13 cellular contexts compared by ENCODE assay signal in the genomic region with DNA sequence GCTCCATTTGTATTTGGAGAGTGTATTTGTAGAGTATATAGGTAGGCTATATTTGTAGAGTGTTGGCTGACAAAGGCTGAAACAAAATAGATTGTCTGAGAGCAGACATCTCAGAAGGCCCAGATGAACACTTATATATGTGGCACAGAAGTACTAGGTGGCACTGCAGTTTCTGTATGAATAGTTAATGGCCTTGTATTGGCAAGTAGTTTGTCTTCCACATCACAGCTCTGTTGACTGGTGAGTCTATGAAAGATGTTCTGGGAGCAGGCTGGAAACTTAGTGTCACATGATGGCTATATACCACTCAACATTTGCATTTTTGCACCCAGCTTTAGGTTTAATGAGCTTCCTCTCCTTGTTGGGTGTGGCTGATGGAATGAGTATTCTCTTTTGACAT. TPM values are rescaled to one million over a fixed set of nuclear protein-coding genes. Genes with fewer than 3 reads are reported as not detected.
DNase-seq lines count a peak whose midpoint lies in the region; ATAC-seq and TF ChIP-seq lines count a peak whose summit lies in the region.
"Had no signal": no experiment of that assay in that cellular context is flagged by ENCODE, and none has a peak within 500 bp of the region (broad histone marks: within the 10 kb centered on the region; RNA-seq: fewer than 3 reads in every experiment).

No MANE protein-coding gene starts in this region.

- CTCF ChIA-PET in CD4-positive, alpha-beta memory T cell (lab: Charles Lee; ENCODE audit: partially characterized antibody): interaction anchor here (0.6 kb wide), 1 partner anchor 48 kb away, joined by 3 read pairs; no protein-coding TSS in a partner anchor

- H3K27ac Mint-ChIP-seq in endodermal cell (no peak overlapping the region), nephron progenitor cell (no peak overlapping the region)
- no peak overlapping the region for H3K27ac Mint-ChIP-seq in CD4-positive, alpha-beta memory T cell

- H3K9me3 ChIP-seq in endodermal cell (ENCODE audit: control insufficient read depth, low read length): peaks cover 38% of the 10 kb centered on the region
- peaks cover 4 to 5% of the 10 kb centered on the region in 2 donors for H3K9me3 ChIP-seq in CD4-positive, alpha-beta memory T cell (ENCODE audit: control insufficient read depth in 1 of 2, low read length in 2 of 2)

- peaks cover 5% of the 10 kb centered on the region for H3K4me1 ChIP-seq in endodermal cell (ENCODE audit: control insufficient read depth, insufficient read depth, low read length)
- peaks cover 11% of the 10 kb centered on the region for H3K4me1 ChIP-seq in CD4-positive, alpha-beta memory T cell (ENCODE audit: insufficient read depth, low read length)

- no peak overlapping the region for H3K9ac ChIP-seq in endodermal cell (ENCODE audit: extremely low read depth, low read length, poor library complexity, severe bottlenecking)

- TF ChIP-seq CTCF in endodermal cell (conservative IDR thresholded peaks at IDR 0.05) (no peak), nephron progenitor cell (IDR thresholded peaks at IDR 0.05) (no peak)

- no peaks in the 10 kb centered on the region for H3K27me3 ChIP-seq in endodermal cell (ENCODE audit: control insufficient read depth, insufficient read depth, low read length, poor library complexity, severe bottlenecking)
- no peaks in the 10 kb centered on the region for H3K27me3 ChIP-seq in CD4-positive, alpha-beta memory T cell (ENCODE audit: insufficient read depth, low read length)

- POLR2A ChIA-PET in CD4-positive, alpha-beta memory T cell (lab: Charles Lee; ENCODE audit: partially characterized antibody): no interaction called here

- H3K9me3 Mint-ChIP-seq in endodermal cell: peaks cover 30% of the 10 kb centered on the region
- peaks cover 44% of the 10 kb centered on the region for H3K9me3 Mint-ChIP-seq in nephron progenitor cell
- peaks cover 2 to 46% (median 27%) of the 10 kb centered on the region in 8 donors for H3K9me3 Mint-ChIP-seq in CD4-positive, alpha-beta memory T cell

- ATAC-seq in GM18520 (IDR thresholded peaks at IDR 0.05; ENCODE audit: unreplicated experiment) (peak; percentile 39), GM21526 (IDR thresholded peaks at IDR 0.05; ENCODE audit: low FRiP score, unreplicated experiment) (peak; percentile 42), HG03280 (IDR thresholded peaks at IDR 0.05; ENCODE audit: unreplicated experiment) (peak; percentile 30)
- ATAC-seq: SK-N-SH treated with all-trans-retinoic acid at 6 μM for 48 hours had no signal

- H3K27me3 Mint-ChIP-seq in endodermal cell (ENCODE audit: insufficient read depth): no peaks in the 10 kb centered on the region
- no peaks in the 10 kb centered on the region for H3K27me3 Mint-ChIP-seq in nephron progenitor cell (ENCODE audit: low read depth, poor library complexity)
- no peaks in the 10 kb centered on the region for H3K27me3 Mint-ChIP-seq in CD4-positive, alpha-beta memory T cell

- no peak overlapping the region for H3K4me3 Mint-ChIP-seq in endodermal cell
- H3K4me3 Mint-ChIP-seq in nephron progenitor cell: no peak overlapping the region
- H3K4me3 Mint-ChIP-seq in CD4-positive, alpha-beta memory T cell: no peak overlapping the region

- no peak for DNase-seq in endodermal cell
- DNase-seq in NCI-H524 (lab: John Stamatoyannopoulos, UW): no peak
- no peak for DNase-seq in nephron progenitor cell
- DNase-seq in germinal center (ENCODE audit: low spot score): no peak
- DNase-seq in CD4-positive, alpha-beta memory T cell: no peak
- DNase-seq: activated CD4-positive, alpha-beta T cell treated with anti-CD3 and anti-CD28 coated beads, Interleukin-2, amount 50 U/mL, for 48 hours; amygdala; NCI-H446; stimulated activated CD4-positive, alpha-beta T cell treated with anti-CD3 and anti-CD28 coated beads, Interleukin-15, amount 100 ng/mL, for 24 hours had no signal

- no peaks in the 10 kb centered on the region for H3K36me3 ChIP-seq in endodermal cell (ENCODE audit: control insufficient read depth, insufficient read depth, low read length)
- no peaks in the 10 kb centered on the region for H3K36me3 ChIP-seq in CD4-positive, alpha-beta memory T cell (ENCODE audit: insufficient read depth, low read length)

- peaks cover 46% of the 10 kb centered on the region for H3K4me1 Mint-ChIP-seq in endodermal cell
- peaks cover 31% of the 10 kb centered on the region for H3K4me1 Mint-ChIP-seq in nephron progenitor cell
- H3K4me1 Mint-ChIP-seq in CD4-positive, alpha-beta memory T cell: peaks cover 42 to 66% (median 53%) of the 10 kb centered on the region in 4 donors

- intact Hi-C loops in CD4-positive, alpha-beta memory T cell (cut with micrococcal nuclease): no loop called here

- no peak overlapping the region for H3K27ac ChIP-seq in endodermal cell (ENCODE audit: low read depth, low read length)
- H3K27ac ChIP-seq in CD4-positive, alpha-beta memory T cell (ENCODE audit: low read depth, low read length): no peak overlapping the region

- H3K4me3 ChIP-seq in endodermal cell (ENCODE audit: low read length): peak overlapping the region; percentile 9
- H3K4me3 ChIP-seq in CD4-positive, alpha-beta memory T cell (ENCODE audit: low read length in 2 of 2): no peak overlapping the region

- H3K36me3 Mint-ChIP-seq in endodermal cell (ENCODE audit: low read depth): peaks cover 14% of the 10 kb centered on the region
- peaks cover 36% of the 10 kb centered on the region for H3K36me3 Mint-ChIP-seq in nephron progenitor cell (ENCODE audit: low read depth)
- H3K36me3 Mint-ChIP-seq in CD4-positive, alpha-beta memory T cell: peaks cover 15 to 46% of the 10 kb centered on the region in 2 donors

RNA-seq across cellular contexts. Expression of a gene that starts 51.9 kb away (rescaled TPM):
- 10 to 100 TPM; 60.5 to 65.9 TPM for total RNA-seq in endodermal cell
- polyA plus RNA-seq in endodermal cell (2013, experiment 1 of 2): 47.6 TPM
- 44.6 TPM for polyA plus RNA-seq in endodermal cell (2013, experiment 2 of 2)
- 10 to 100 TPM; 65.9 to 66.7 TPM for total RNA-seq in CD4-positive, alpha-beta memory T cell
- polyA plus RNA-seq in CD4-positive, alpha-beta memory T cell: 10 to 100 TPM in 1 of 2 donors, 1 to 10 TPM in 1; 5.6 to 17.1 TPM
